In genomic region chr6:167210375-167211295, GRCh38 we compare ENCODE assay signal across 24 cellular contexts. TPM values are rescaled to one million over a fixed set of nuclear protein-coding genes. Genes with fewer than 3 reads are reported as not detected.
DNase-seq lines count a peak whose midpoint lies in the region; ATAC-seq and TF ChIP-seq lines count a peak whose summit lies in the region.
"Had no signal": no experiment of that assay in that cellular context is flagged by ENCODE, and none has a peak within 500 bp of the region (broad histone marks: within the 10 kb centered on the region; RNA-seq: fewer than 3 reads in every experiment).

No MANE protein-coding gene starts in this region.

- peak; percentile 34 to 71 for ATAC-seq in left cardiac atrium
- ATAC-seq in HG03378 (IDR thresholded peaks at IDR 0.05; ENCODE audit: unreplicated experiment) = no peak
- ATAC-seq: activated CD8-positive, alpha-beta T cell treated with anti-CD3 and anti-CD28 coated beads for 36 hours; natural killer cell treated with Interleukin-12 subunit alpha and Interleukin-12 subunit beta and Interleukin-15 and Interleukin-18, amount 100 ng/mL, for 72 hours; psoas muscle had no signal

- DNase-seq in NCI-H2029 (lab: John Stamatoyannopoulos, UW) (peak; percentile 51), NCI-H2029 treated with DMSO at 0.1 percent for 48 hours (lab: John Stamatoyannopoulos, UW) (no peak), NCI-H2171 treated with DMSO at 0.1 percent for 48 hours (lab: John Stamatoyannopoulos, UW) (peak; percentile 90), left cardiac atrium (no peak), progenitor cell of endocrine pancreas (ENCODE audit: low spot score, unreplicated experiment) (no peak), NCI-H345 (lab: John Stamatoyannopoulos, UW) (no peak), SK-N-DZ (ENCODE audit: low spot score) (no peak)
- DNase-seq: activated CD8-positive, alpha-beta T cell treated with anti-CD3 and anti-CD28 coated beads for 36 hours; activated naive CD8-positive, alpha-beta T cell treated with anti-CD3 and anti-CD28 coated beads for 36 hours; C1 segment of cervical spinal cord; esophagus squamous epithelium; head of caudate nucleus; NCI-H146; NCI-H526; psoas muscle; SIG-M5; stimulated activated CD4-positive, alpha-beta T cell treated with anti-CD3 and anti-CD28 coated beads, Interleukin-12 subunit alpha, Interleukin-12 subunit beta, amount 100 ng/mL, for 4 hours; T-helper 2 cell had no signal

- TF ChIP-seq CTCF in progenitor cell of endocrine pancreas (IDR thresholded peaks at IDR 0.05; ENCODE audit: unreplicated experiment) = no peak

- H3K4me1 Mint-ChIP-seq in progenitor cell of endocrine pancreas (ENCODE audit: low read depth) = peaks cover 12% of the 10 kb centered on the region
- H3K4me1 Mint-ChIP-seq: activated naive CD8-positive, alpha-beta T cell treated with anti-CD3 and anti-CD28 coated beads for 36 hours had no signal

- H3K9me3 Mint-ChIP-seq in progenitor cell of endocrine pancreas (ENCODE audit: low read depth) = no peaks in the 10 kb centered on the region
- H3K9me3 Mint-ChIP-seq: activated CD8-positive, alpha-beta T cell treated with anti-CD3 and anti-CD28 coated beads for 36 hours; activated naive CD8-positive, alpha-beta T cell treated with anti-CD3 and anti-CD28 coated beads for 36 hours; natural killer cell treated with Interleukin-12 subunit alpha and Interleukin-12 subunit beta and Interleukin-15 and Interleukin-18, amount 100 ng/mL, for 72 hours had no signal

- peak overlapping the region; percentile 33 for H3K27ac Mint-ChIP-seq in progenitor cell of endocrine pancreas
- H3K27ac Mint-ChIP-seq: activated CD8-positive, alpha-beta T cell treated with anti-CD3 and anti-CD28 coated beads for 36 hours; activated naive CD8-positive, alpha-beta T cell treated with anti-CD3 and anti-CD28 coated beads for 36 hours; natural killer cell treated with Interleukin-12 subunit alpha and Interleukin-12 subunit beta and Interleukin-15 and Interleukin-18, amount 100 ng/mL, for 72 hours had no signal

- intact Hi-C loops in left cardiac atrium (cut with DNase I) = no loop called here

- H3K36me3 Mint-ChIP-seq in progenitor cell of endocrine pancreas (ENCODE audit: insufficient read depth) = no peaks in the 10 kb centered on the region
- H3K36me3 Mint-ChIP-seq: activated naive CD8-positive, alpha-beta T cell treated with anti-CD3 and anti-CD28 coated beads for 36 hours; natural killer cell treated with Interleukin-12 subunit alpha and Interleukin-12 subunit beta and Interleukin-15 and Interleukin-18, amount 100 ng/mL, for 72 hours had no signal

- H3K4me3 Mint-ChIP-seq in progenitor cell of endocrine pancreas (ENCODE audit: low read depth) = no peak overlapping the region
- H3K4me3 Mint-ChIP-seq: activated CD8-positive, alpha-beta T cell treated with anti-CD3 and anti-CD28 coated beads for 36 hours; activated naive CD8-positive, alpha-beta T cell treated with anti-CD3 and anti-CD28 coated beads for 36 hours; natural killer cell treated with Interleukin-12 subunit alpha and Interleukin-12 subunit beta and Interleukin-15 and Interleukin-18, amount 100 ng/mL, for 72 hours had no signal

- peaks cover 15% of the 10 kb centered on the region for H3K27me3 Mint-ChIP-seq in progenitor cell of endocrine pancreas
- H3K27me3 Mint-ChIP-seq: activated naive CD8-positive, alpha-beta T cell treated with anti-CD3 and anti-CD28 coated beads for 36 hours had no signal

RNA-seq across cellular contexts. Expression of gene GPR31, which starts 52.9 kb away (rescaled TPM):
- total RNA-seq in left cardiac atrium (not detected), progenitor cell of endocrine pancreas (not detected in 2 replicates)
- not detected in 2 replicates for polyA plus RNA-seq in SK-N-DZ (2014; cell fraction: cytosol; rRNA removed)
- polyA plus RNA-seq in SK-N-DZ (2014; cell fraction: nucleus; rRNA removed) = not detected in 2 replicates
- total RNA-seq: activated CD8-positive, alpha-beta T cell treated with anti-CD3 and anti-CD28 coated beads for 36 hours; activated naive CD8-positive, alpha-beta T cell treated with anti-CD3 and anti-CD28 coated beads for 36 hours; bronchial epithelial cell; esophagus squamous epithelium; mesenteric fat pad; natural killer cell treated with Interleukin-12 subunit alpha and Interleukin-12 subunit beta and Interleukin-15 and Interleukin-18, amount 100 ng/mL, for 72 hours; OCI-LY7; psoas muscle; thoracic aorta had no signal
- polyA plus RNA-seq: psoas muscle had no signal

Comparison
In these comparisons a context has a peak if more than half of its experiments do, and no peak if none do; other contexts are left out.
1. DNase-seq: peak in NCI-H2029 (single experiment) and NCI-H2171 treated with DMSO at 0.1 percent for 48 hours (single experiment); none in NCI-H2029 treated with DMSO at 0.1 percent for 48 hours (single experiment), left cardiac atrium (single experiment), progenitor cell of endocrine pancreas (single experiment), NCI-H345 (single experiment) and SK-N-DZ (single experiment).